ENCODE assay signal across 2 cellular contexts in genomic region chr2:42372474-42372787, GRCh38.
TF ChIP-seq lines count a peak whose summit lies in the region.

No MANE protein-coding gene starts in this region.

TF ChIP-seq in HepG2, 621 proteins besides CTCF, POLR2A, EP300 and RAD21 (continued from another document):
- no peak for TF ChIP-seq DNMT3B (CRISPR knock-in tag; conservative IDR thresholded peaks at IDR 0.05)
- TF ChIP-seq TEAD2 (CRISPR knock-in tag; IDR thresholded peaks at IDR 0.05) = no peak
- TF ChIP-seq CSRNP2 (CRISPR knock-in tag; conservative IDR thresholded peaks at IDR 0.05; ENCODE audit: low read depth) = no peak
- TF ChIP-seq ZNF34 (CRISPR knock-in tag; IDR thresholded peaks at IDR 0.05; ENCODE audit: borderline replicate concordance) = no peak
- no peak for TF ChIP-seq KDM5B (CRISPR knock-in tag; IDR thresholded peaks at IDR 0.05; ENCODE audit: borderline replicate concordance)
- TF ChIP-seq NCOA1 (CRISPR knock-in tag; IDR thresholded peaks at IDR 0.05) = peak; percentile 67; the same call in 1 of the 2 replicates
- 0 out of 4 replicates have a peak, but pooled peaks of 1 of the 2 experiments have one; percentile 35 for TF ChIP-seq MAFK (conservative IDR thresholded peaks at IDR 0.05 in 1 of 2, IDR thresholded peaks at IDR 0.05 in 1 of 2; ENCODE audit: low read length in 2 of 2)
- TF ChIP-seq, protein P1, sequence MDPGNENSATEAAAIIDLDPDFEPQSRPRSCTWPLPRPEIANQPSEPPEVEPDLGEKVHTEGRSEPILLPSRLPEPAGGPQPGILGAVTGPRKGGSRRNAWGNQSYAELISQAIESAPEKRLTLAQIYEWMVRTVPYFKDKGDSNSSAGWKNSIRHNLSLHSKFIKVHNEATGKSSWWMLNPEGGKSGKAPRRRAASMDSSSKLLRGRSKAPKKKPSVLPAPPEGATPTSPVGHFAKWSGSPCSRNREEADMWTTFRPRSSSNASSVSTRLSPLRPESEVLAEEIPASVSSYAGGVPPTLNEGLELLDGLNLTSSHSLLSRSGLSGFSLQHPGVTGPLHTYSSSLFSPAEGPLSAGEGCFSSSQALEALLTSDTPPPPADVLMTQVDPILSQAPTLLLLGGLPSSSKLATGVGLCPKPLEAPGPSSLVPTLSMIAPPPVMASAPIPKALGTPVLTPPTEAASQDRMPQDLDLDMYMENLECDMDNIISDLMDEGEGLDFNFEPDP (CRISPR knock-in tag; conservative IDR thresholded peaks at IDR 0.05) = 0 out of 2 replicates have a peak, but pooled peaks have one; percentile 2
- no peak for TF ChIP-seq ZNF446 (CRISPR knock-in tag; IDR thresholded peaks at IDR 0.05)
- 0 out of 2 replicates have a peak, but pooled peaks have one; percentile 29 for TF ChIP-seq ZSCAN29 (CRISPR knock-in tag; conservative IDR thresholded peaks at IDR 0.05)
- peak; percentile 54; the same call in 1 of the 2 replicates for TF ChIP-seq MAFF (IDR thresholded peaks at IDR 0.05; ENCODE audit: low read depth, low read length)

TF ChIP-seq in neural cell, 6 proteins besides CTCF, POLR2A, EP300 and RAD21 (continued from another document):
- no peak for TF ChIP-seq SMC3 (conservative IDR thresholded peaks at IDR 0.05; ENCODE audit: poor library complexity)
- no peak for TF ChIP-seq MXI1 (conservative IDR thresholded peaks at IDR 0.05; ENCODE audit: poor library complexity, severe bottlenecking)
- TF ChIP-seq REST (IDR thresholded peaks at IDR 0.05; ENCODE audit: borderline replicate concordance) = no peak
- no peak for TF ChIP-seq TAF1 (IDR thresholded peaks at IDR 0.05; ENCODE audit: low read depth)
TF ChIP-seq in neural cell: peak in this region for 0.
